ENCODE assay signal across 9 cellular contexts in the genomic region with DNA sequence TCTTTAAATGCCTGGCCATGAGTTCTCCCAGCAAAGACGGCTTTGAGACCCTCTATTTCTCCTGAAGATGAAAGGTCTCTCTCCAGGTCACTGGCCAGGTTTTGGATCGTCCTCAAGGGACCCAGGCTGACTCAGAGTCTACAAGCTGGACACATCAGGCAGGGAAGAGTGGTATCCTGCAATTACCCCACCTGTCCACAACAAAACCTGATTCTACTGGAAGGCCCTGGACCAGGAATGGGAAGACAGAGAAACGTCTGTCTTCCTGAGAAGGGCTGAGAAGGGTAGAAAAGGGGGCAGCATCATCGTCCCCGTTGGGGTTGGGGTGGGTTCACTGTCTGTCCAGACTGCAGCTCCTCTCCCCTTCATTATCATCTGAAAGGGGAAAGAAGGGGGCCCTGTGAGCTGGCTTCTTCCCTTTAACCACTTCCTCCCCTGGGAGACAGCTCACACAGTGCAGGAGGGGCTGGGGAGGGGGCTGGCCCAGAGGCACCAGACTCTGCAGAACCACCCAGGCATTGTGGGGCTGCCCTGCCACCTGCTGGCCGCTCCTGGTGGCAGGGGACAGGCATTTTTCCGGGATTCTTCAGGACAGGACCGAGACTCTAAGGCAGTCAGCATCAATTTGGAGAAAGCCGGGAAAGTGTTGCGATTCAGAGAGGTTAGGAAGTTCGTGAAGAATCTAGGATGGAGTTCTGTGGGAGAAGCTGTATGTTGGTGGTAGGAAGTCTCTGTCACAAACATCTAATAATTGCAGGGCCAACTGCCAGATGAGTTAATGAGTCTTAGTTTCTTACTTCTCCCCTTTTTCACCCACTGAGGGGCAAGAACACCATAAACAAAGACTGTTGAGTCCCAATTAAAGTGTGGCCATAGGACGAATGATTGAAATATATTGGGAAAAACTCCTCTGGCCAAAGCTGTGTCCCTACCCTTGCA. TPM values are rescaled to one million over a fixed set of nuclear protein-coding genes. Genes with fewer than 3 reads are reported as not detected.
DNase-seq lines count a peak whose midpoint lies in the region; ATAC-seq, FAIRE-seq and TF ChIP-seq lines count a peak whose summit lies in the region.
"Had no signal": no experiment of that assay in that cellular context is flagged by ENCODE, and none has a peak within 500 bp of the region (broad histone marks: within the 10 kb centered on the region; RNA-seq: fewer than 3 reads in every experiment).

No MANE protein-coding gene starts in this region.

- H2AFZ ChIP-seq in GM12878 (ENCODE audit: control insufficient read depth, low read depth, low read length), result no peak overlapping the region
- no peak overlapping the region for H2AFZ ChIP-seq in smooth muscle cell (ENCODE audit: low read depth)

- H3F3A ChIP-seq in smooth muscle cell (ENCODE audit: low read depth), result no peaks in the 10 kb centered on the region

- DNase-seq in AG09309 (ENCODE audit: low read depth) (no peak), GM20000 (ENCODE audit: low spot score) (peak; percentile 37), Peyer's patch (peak in 2 of 3 donors; percentile 58 to 62), GM12878 (ENCODE audit: low read depth, low spot score) (no peak), iPS DF 6.9 (ENCODE audit: low read depth, low spot score) (peak; percentile 72), smooth muscle cell (lab: John Stamatoyannopoulos, UW; ENCODE audit: unreplicated experiment) (peak; percentile 20), NCI-H226 (no peak)

- H3K9me3 ChIP-seq in Peyer's patch, result no peaks in the 10 kb centered on the region
- peaks cover 5% of the 10 kb centered on the region; the same call in 1 of the 3 replicates for H3K9me3 ChIP-seq in GM12878 (replicated peaks; ENCODE audit: control insufficient read depth, insufficient read depth, low read length)
- peaks cover 1% of the 10 kb centered on the region; the same call in 1 of the 2 replicates for H3K9me3 ChIP-seq in iPS DF 6.9 (ENCODE audit: control insufficient read depth, insufficient read depth, low read length)
- no peaks in the 10 kb centered on the region for H3K9me3 ChIP-seq in smooth muscle cell (replicated peaks; ENCODE audit: low read depth)

- H3K27me3 ChIP-seq in Peyer's patch (no peaks in the 10 kb centered on the region), GM12878 (replicated peaks in 1 of 2; ENCODE audit: control insufficient read depth in 2 of 2, insufficient read depth in 2 of 2, low read length in 1 of 2) (no peaks in the 10 kb centered on the region; a peak in 1 of 4 replicates), iPS DF 6.9 (ENCODE audit: control insufficient read depth, insufficient read depth, low read length) (no peaks in the 10 kb centered on the region), smooth muscle cell (ENCODE audit: low read depth) (no peaks in the 10 kb centered on the region)

- ATAC-seq in GM12878 (peak; percentile 79), GM19467 (IDR thresholded peaks at IDR 0.05; ENCODE audit: unreplicated experiment) (no peak)

- peak; percentile 97 for TF ChIP-seq CTCF in AG09309 (IDR thresholded peaks at IDR 0.05; ENCODE audit: control insufficient read depth, insufficient read depth, low read depth, low read length, missing control alignments)
- peak; percentile 88 for TF ChIP-seq CTCF in GM20000 (IDR thresholded peaks at IDR 0.05; ENCODE audit: extremely low read depth, missing control alignments)
- TF ChIP-seq CTCF in Peyer's patch (IDR thresholded peaks at IDR 0.05), result peak in 5 of 6 experiments; percentile 43 to 70 (median 64)
- TF ChIP-seq CTCF in GM12878 (IDR thresholded peaks at IDR 0.05 in 2 of 3, conservative IDR thresholded peaks at IDR 0.05 in 1 of 3; ENCODE audit: control insufficient read depth in 2 of 3, extremely low read depth in 1 of 3, insufficient read depth in 1 of 3, low read depth in 3 of 3, low read length in 3 of 3), result peak; percentile 73 to 82 (median 80)
- peak; percentile 94 for TF ChIP-seq CTCF in smooth muscle cell (IDR thresholded peaks at IDR 0.05; ENCODE audit: borderline replicate concordance, insufficient read depth, poor library complexity, severe bottlenecking)

- SMC1A ChIA-PET in GM12878 (lab: Charles Lee; ENCODE audit: uncharacterized antibody, unreplicated experiment), result interaction anchor here (0.6 to 1.7 kb wide), 2 partner anchors 21 to 340 kb away, joined by 3 to 7 read pairs; no protein-coding TSS in a partner anchor

- TF ChIP-seq POLR2A in Peyer's patch (IDR thresholded peaks at IDR 0.05), result no peak
- no peak for TF ChIP-seq POLR2A in GM12878 (IDR thresholded peaks at IDR 0.05; ENCODE audit: low read depth, low read length)

- no TSS peak for BruUV-seq in GM12878 (replicated peaks; lab: Mats Ljungman, UMichigan)

- CTCF ChIA-PET in GM12878 (lab: Yijun Ruan, JAX), result interaction anchor here (0.6 to 3.4 kb wide), 11 partner anchors 12 to 1017 kb away, joined by 3 to 16 read pairs (median 3); no protein-coding TSS in a partner anchor

- H3K4me2 ChIP-seq in GM12878 (ENCODE audit: control insufficient read depth, insufficient read depth) (no peak overlapping the region), smooth muscle cell (no peak overlapping the region)

- no peak for TF ChIP-seq EP300 in GM12878 (IDR thresholded peaks at IDR 0.05; ENCODE audit: borderline replicate concordance in 1 of 2, control insufficient read depth in 1 of 2, low read depth in 2 of 2, low read length in 2 of 2)

- RAD21 ChIA-PET in GM12878 (lab: Charles Lee; ENCODE audit: unreplicated experiment), result interaction anchor here (1.2 to 1.7 kb wide), 3 partner anchors 18 to 204 kb away, joined by 3 to 6 read pairs (median 3); no protein-coding TSS in a partner anchor

- in situ Hi-C loops in GM12878 (cut with MboI), result no loop called here

- H3K27ac ChIP-seq in Peyer's patch, result no peak overlapping the region
- no peak overlapping the region for H3K27ac ChIP-seq in GM12878 (ENCODE audit: control insufficient read depth, insufficient read depth)
- H3K27ac ChIP-seq in iPS DF 6.9 (ENCODE audit: low read length), result no peak overlapping the region
- H3K27ac ChIP-seq in smooth muscle cell (ENCODE audit: low read depth), result no peak overlapping the region

- intact Hi-C loops in GM12878 (cut with micrococcal nuclease; ENCODE audit: unreplicated experiment), result loop anchor here (1.0 to 10.0 kb wide), 3 partner anchors 166 to 471 kb away; no protein-coding TSS in a partner anchor

- no peak overlapping the region for H3K9ac ChIP-seq in GM12878 (ENCODE audit: control insufficient read depth, insufficient read depth, low read length)
- no peak overlapping the region for H3K9ac ChIP-seq in smooth muscle cell (ENCODE audit: low read depth)

- peak; percentile 68 for TF ChIP-seq RAD21 in GM12878 (IDR thresholded peaks at IDR 0.05; ENCODE audit: insufficient read depth, low read depth, low read length)

- POLR2A ChIA-PET in GM12878 (lab: Charles Lee), result no interaction called here

- no peaks in the 10 kb centered on the region for H3K4me1 ChIP-seq in Peyer's patch
- H3K4me1 ChIP-seq in GM12878 (ENCODE audit: control insufficient read depth, insufficient read depth, low read length), result no peaks in the 10 kb centered on the region
- peaks cover 1% of the 10 kb centered on the region; the same call in 1 of the 2 replicates for H3K4me1 ChIP-seq in iPS DF 6.9 (ENCODE audit: control insufficient read depth, insufficient read depth, low read length)
- H3K4me1 ChIP-seq in smooth muscle cell (ENCODE audit: low read depth), result peaks cover 4% of the 10 kb centered on the region

- H3K36me3 ChIP-seq in Peyer's patch (no peaks in the 10 kb centered on the region), GM12878 (ENCODE audit: control insufficient read depth in 2 of 2, insufficient read depth in 2 of 2, low read length in 1 of 2) (no peaks in the 10 kb centered on the region), iPS DF 6.9 (ENCODE audit: control insufficient read depth, insufficient read depth, low read length) (peaks cover 18% of the 10 kb centered on the region; the same call in 1 of the 2 replicates), smooth muscle cell (ENCODE audit: low read depth) (no peaks in the 10 kb centered on the region)

- H3K79me2 ChIP-seq in GM12878 (ENCODE audit: control insufficient read depth, insufficient read depth, low read length), result no peaks in the 10 kb centered on the region
- H3K79me2 ChIP-seq in smooth muscle cell (ENCODE audit: low read depth), result no peaks in the 10 kb centered on the region

- no peaks in the 10 kb centered on the region for H4K20me1 ChIP-seq in GM12878 (ENCODE audit: control insufficient read depth, insufficient read depth)
- H4K20me1 ChIP-seq in smooth muscle cell (ENCODE audit: low read depth), result no peaks in the 10 kb centered on the region

- H3K4me3 ChIP-seq in AG09309 (ENCODE audit: control insufficient read depth, low read depth, low read length) (no peak overlapping the region), Peyer's patch (no peak overlapping the region), GM12878 (no peak overlapping the region), iPS DF 6.9 (ENCODE audit: low read length) (no peak overlapping the region), smooth muscle cell (no peak overlapping the region)

- WGBS in GM12878 (ENCODE audit: insufficient coverage, insufficient replicate concordance, low lambda C conversion rate, missing lambda C conversion rate), result under 1% methylated on average over 12 of the region's 12 CpGs
- no CpG with 5 or more reads among the region's 12 CpGs for WGBS in iPS DF 6.9 (ENCODE audit: insufficient coverage, insufficient read length)
- 40% methylated on average over 12 of the region's 12 CpGs for WGBS in smooth muscle cell (ENCODE audit: low lambda C conversion rate)

- no peak for FAIRE-seq in GM12878 (lab: Jason Lieb, UNC)

RNA-seq across cellular contexts. Expression of a gene that starts 57.6 kb away (rescaled TPM):
- total RNA-seq in Peyer's patch (not detected), GM12878 (2014; rRNA removed) (not detected in 2 replicates), GM12878 (2014; rRNA removed; fragmentation: Illumina TruSeq; extraction: Trizol) (not detected in 2 replicates), GM12878 (2021) (not detected in 2 replicates), smooth muscle cell (2.9 and 14.5 TPM in 2 replicates)
- 0.29 and 1.1 TPM in 2 replicates for total RNA-seq in GM12878 (2013; cell fraction: nucleolus; rRNA removed)
- not detected for polyA plus RNA-seq in GM12878 (2011; ENCODE audit: low read depth)
- polyA plus RNA-seq in GM12878 (2011; rRNA removed) (not detected in 2 replicates), GM12878 (2014; fragmentation: Illumina TruSeq; extraction: Trizol) (not detected in 2 replicates), GM12878 (2014; fragmentation: Nextera tagmentation; extraction: Ambion mirVana) (not detected), GM12878 (2014; rRNA removed) (not detected in 2 replicates), GM12878 (2016; fragmentation: Nextera tagmentation; extraction: Ambion mirVana) (not detected), smooth muscle cell (3.0 and 3.2 TPM in 2 replicates)
- polyA plus RNA-seq in GM12878 (2011; cell fraction: cytosol; rRNA removed), result not detected in 2 replicates
- polyA plus RNA-seq in GM12878 (2011; cell fraction: nucleus; rRNA removed), result 0.37 TPM in 1 of 2 replicates, not detected in the other
- polyA plus RNA-seq in GM12878 (2012), result not detected in 2 replicates
- polyA minus RNA-seq in GM12878 (2011; rRNA and poly(A)+ RNA removed), result not detected in 2 replicates
- not detected in 2 replicates for polyA minus RNA-seq in GM12878 (2011; cell fraction: cytosol; rRNA and poly(A)+ RNA removed)
- polyA minus RNA-seq in GM12878 (2011; cell fraction: nucleus; rRNA and poly(A)+ RNA removed), result not detected in 2 replicates
- total RNA-seq: glomerular endothelial cell had no signal

Comparison
In these comparisons a context has a peak if more than half of its experiments do, and no peak if none do; other contexts are left out.
1. DNase-seq: peak in GM20000 (single experiment), Peyer's patch (2 of 3), iPS DF 6.9 (single experiment) and smooth muscle cell (single experiment); none in AG09309 (single experiment), GM12878 (single experiment) and NCI-H226 (single experiment).
2. Peak in every context shown above with its lines, with median percentiles within 50 percentile points of each other: CTCF ChIP-seq.